ENCODE assay signal across 8 cellular contexts in genomic region chr1:77888429-77889239, GRCh38. TPM values are rescaled to one million over a fixed set of nuclear protein-coding genes. Genes with fewer than 3 reads are reported as not detected.
DNase-seq lines count a peak whose midpoint lies in the region; ATAC-seq and TF ChIP-seq lines count a peak whose summit lies in the region.

Gene NEXN (plus strand): TSS chr1:77888624. CDS start chr1:77916107, 27,483 bp downstream.

- peak within 1 kb of the TSS; percentile 85 to 95 (median 86) for H3K27ac ChIP-seq in transverse colon

- H3K36me3 Mint-ChIP-seq in activated T-helper 17 cell treated with anti-CD3 and anti-CD28 coated beads, Interleukin-2, amount 50 U/mL, for 72 hours (ENCODE audit: low read depth) = peaks cover 7% of the 10 kb centered on the region
- H3K36me3 Mint-ChIP-seq in naive B cell = peaks cover 0 to 21% of the 10 kb centered on the region in 2 donors

- TF ChIP-seq POLR2A in transverse colon (IDR thresholded peaks at IDR 0.05) = peak; percentile 66

- H3K27me3 Mint-ChIP-seq in activated T-helper 17 cell treated with anti-CD3 and anti-CD28 coated beads, Interleukin-2, amount 50 U/mL, for 72 hours = peaks cover 11% of the 10 kb centered on the region
- peaks cover 18 to 26% (median 19%) of the 10 kb centered on the region in 3 donors for H3K27me3 Mint-ChIP-seq in naive B cell

- TF ChIP-seq CTCF in fibroblast of villous mesenchyme (IDR thresholded peaks at IDR 0.05; ENCODE audit: insufficient read depth, low read depth, low read length) (no peak), transverse colon (IDR thresholded peaks at IDR 0.05) (no peak)

- in situ Hi-C loops in transverse colon (cut with MboI; ENCODE audit: low pct_ligation_motif_present in 1 of 4, low pct_unique_long_range_greater_than_20kb in 1 of 4, low sequenced_read_pairs in 3 of 4) = no loop called here

- WGBS in transverse colon (ENCODE audit: low coverage in 1 of 2), 2 donors = 1% methylated on average over 53 of the region's 62 CpGs; no CpG with 5 or more reads in 1 of the 2 donors

- peaks cover 10% of the 10 kb centered on the region for H3K27me3 ChIP-seq in transverse colon

- peak; percentile 3 for DNase-seq in DMS79 (lab: John Stamatoyannopoulos, UW)
- peak; percentile 38 for DNase-seq in NCI-H1105 (lab: John Stamatoyannopoulos, UW)
- peak; percentile 89 for DNase-seq in fibroblast of villous mesenchyme (ENCODE audit: low read depth)
- peak; percentile 14 for DNase-seq in naive B cell
- DNase-seq in transverse colon = peak; percentile 58

- no peaks in the 10 kb centered on the region for H3K36me3 ChIP-seq in transverse colon

- peak; percentile 66 for ATAC-seq in GM21529 (IDR thresholded peaks at IDR 0.05; ENCODE audit: unreplicated experiment)
- peak; percentile 50 for ATAC-seq in activated T-helper 17 cell treated with anti-CD3 and anti-CD28 coated beads, Interleukin-2, amount 50 U/mL, for 72 hours (replicated peaks)
- ATAC-seq in naive B cell (ENCODE audit: low read depth in 2 of 2) = peak; percentile 72 to 74
- ATAC-seq in GM18873 (IDR thresholded peaks at IDR 0.05; ENCODE audit: low FRiP score, unreplicated experiment) = no peak

- peak within 1 kb of the TSS; percentile 63 for H3K4me3 Mint-ChIP-seq in activated T-helper 17 cell treated with anti-CD3 and anti-CD28 coated beads, Interleukin-2, amount 50 U/mL, for 72 hours
- peak within 1 kb of the TSS; percentile 70 to 92 (median 87) for H3K4me3 Mint-ChIP-seq in naive B cell

- TF ChIP-seq EP300 in transverse colon (IDR thresholded peaks at IDR 0.05; ENCODE audit: low read depth) = peak; percentile 48

- H3K4me1 Mint-ChIP-seq in activated T-helper 17 cell treated with anti-CD3 and anti-CD28 coated beads, Interleukin-2, amount 50 U/mL, for 72 hours = peaks cover 5% of the 10 kb centered on the region
- H3K4me1 Mint-ChIP-seq in naive B cell = peaks cover 11 to 20% (median 12%) of the 10 kb centered on the region in 3 donors

- H3K4me3 ChIP-seq in fibroblast of villous mesenchyme (ENCODE audit: low read depth, low read length) (peak within 1 kb of the TSS; percentile 95), transverse colon (peak within 1 kb of the TSS; percentile 56 to 82 (median 72))

- no peaks in the 10 kb centered on the region for H3K9me3 Mint-ChIP-seq in activated T-helper 17 cell treated with anti-CD3 and anti-CD28 coated beads, Interleukin-2, amount 50 U/mL, for 72 hours
- H3K9me3 Mint-ChIP-seq in naive B cell = peaks cover 0 to 3% (median 0%) of the 10 kb centered on the region in 7 donors

- no peaks in the 10 kb centered on the region for H3K9me3 ChIP-seq in transverse colon

- H3K4me1 ChIP-seq in transverse colon = peaks cover 0 to 22% (median 3%) of the 10 kb centered on the region in 4 donors

- no peak within 1 kb of the TSS for H3K27ac Mint-ChIP-seq in activated T-helper 17 cell treated with anti-CD3 and anti-CD28 coated beads, Interleukin-2, amount 50 U/mL, for 72 hours
- H3K27ac Mint-ChIP-seq in naive B cell = peak within 1 kb of the TSS in 1 of 6 donors; percentile 66

- intact Hi-C loops in transverse colon (cut with DNase I; ENCODE audit: low total_unique reads) = loop anchor here (5.0 kb wide), 1 partner anchor 51 kb away; no protein-coding TSS in a partner anchor

RNA-seq across cellular contexts. Expression of gene NEXN, which starts in this region (rescaled TPM):
- under 1 TPM in 1 of 2 donors, not detected in 1; 0.24 TPM for total RNA-seq in activated T-helper 17 cell treated with anti-CD3 and anti-CD28 coated beads, Interleukin-2, amount 50 U/mL, for 72 hours
- 16.8 and 19.3 TPM in 2 replicates for total RNA-seq in fibroblast of villous mesenchyme
- polyA plus RNA-seq in naive B cell (ENCODE audit: low read depth in 6 of 6) = 1 to 10 TPM; 1.3 to 3.7 (median 2.2) TPM
- 10 to 100 TPM in 3 of 4 donors, 1 to 10 TPM in 1; 9.7 to 32.2 (median 17.0) TPM for total RNA-seq in transverse colon

Comparison
In these comparisons a context has a peak if more than half of its experiments do, and no peak if none do; other contexts are left out.
1. RNA of gene NEXN (total RNA-seq): 9.7 to 32.2 TPM in transverse colon and 16.8 to 19.3 TPM in fibroblast of villous mesenchyme; 0.24 TPM in activated T-helper 17 cell treated with anti-CD3 and anti-CD28 coated beads, Interleukin-2, amount 50 U/mL, for 72 hours; every median in the first group is over 4 times any median in the second.
2. Peak in ATAC-seq in activated T-helper 17 cell treated with anti-CD3 and anti-CD28 coated beads, Interleukin-2, amount 50 U/mL, for 72 hours; RNA of the gene not detected or under 1 TPM.
3. DNase-seq: peak in every context shown above with its lines; median percentile 89 in fibroblast of villous mesenchyme; 58 in transverse colon; 38 in NCI-H1105; 14 in naive B cell; 3 in DMS79.